ENCODE assay signal across 25 cellular contexts in the genomic region with DNA sequence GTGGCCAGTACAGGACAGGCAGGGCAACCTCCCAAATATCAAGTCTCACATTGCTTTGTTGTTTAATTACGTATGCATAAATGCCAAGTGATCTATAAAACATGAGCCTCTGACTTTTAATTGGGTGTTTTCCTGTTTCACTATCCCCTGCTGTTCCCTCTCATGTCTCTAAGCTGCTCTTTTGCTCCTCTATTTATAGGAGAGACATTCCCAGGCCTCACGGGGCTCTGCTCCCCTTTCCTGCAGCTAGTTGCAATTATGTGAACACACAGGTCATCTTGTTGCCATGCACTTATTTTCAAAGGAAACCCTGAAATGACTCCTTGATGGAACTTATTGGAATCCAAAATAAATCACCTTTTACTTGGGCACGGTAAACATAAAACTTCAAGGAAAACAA.
"Had no signal": no experiment of that assay in that cellular context is flagged by ENCODE, and none has a peak within 500 bp of the region (broad histone marks: within the 10 kb centered on the region; RNA-seq: fewer than 3 reads in every experiment).

No MANE protein-coding gene starts in this region.

- H3K4me3 Mint-ChIP-seq: activated CD4-positive, alpha-beta memory T cell treated with anti-CD3 and anti-CD28 coated beads, Interleukin-2, amount 10 ng/mL, durations not matched to agents 7 days and 5 days; activated CD4-positive, alpha-beta T cell treated with anti-CD3 and anti-CD28 coated beads, Interleukin-2, amount 10 ng/mL, durations not matched to agents 7 days and 5 days; activated naive CD4-positive, alpha-beta T cell treated with anti-CD3 and anti-CD28 coated beads, Interleukin-2, amount 10 ng/mL, durations not matched to agents 7 days and 5 days; activated naive CD8-positive, alpha-beta T cell treated with anti-CD3 and anti-CD28 coated beads, Interleukin-2, amount 10 ng/mL, durations not matched to agents 7 days and 5 days; activated T-cell treated with anti-CD3 and anti-CD28 coated beads, Interleukin-2, amount 50 U/mL, for 24 hours; effector memory CD8-positive, alpha-beta T cell; nephron had no signal

- H3K9ac ChIP-seq: parathyroid adenoma had no signal

- H3K79me2 ChIP-seq: parathyroid adenoma had no signal

- H3K4me3 ChIP-seq: ascending aorta, gastrocnemius medialis, right atrium auricular region, spleen, thoracic aorta had no signal

- H3K9me3 Mint-ChIP-seq: activated naive CD8-positive, alpha-beta T cell treated with anti-CD3 and anti-CD28 coated beads, Interleukin-2, amount 10 ng/mL, durations not matched to agents 7 days and 5 days; nephron had no signal

- H3K9me3 ChIP-seq: ascending aorta, gastrocnemius medialis, right atrium auricular region, thoracic aorta had no signal

- DNase-seq: activated CD4-positive, alpha-beta memory T cell treated with anti-CD3 and anti-CD28 coated beads, Interleukin-2, amount 10 ng/mL, durations not matched to agents 7 days and 5 days; activated CD4-positive, alpha-beta T cell treated with anti-CD3 and anti-CD28 coated beads for 1 hour; activated CD4-positive, alpha-beta T cell treated with anti-CD3 and anti-CD28 coated beads, Interleukin-2, amount 10 ng/mL, durations not matched to agents 7 days and 5 days; activated CD8-positive, alpha-beta memory T cell treated with anti-CD3 and anti-CD28 coated beads, Interleukin-2, amount 50 U/mL, for 48 hours; activated gamma-delta T cell; activated naive CD4-positive, alpha-beta T cell treated with anti-CD3 and anti-CD28 coated beads, Interleukin-2, amount 10 ng/mL, durations not matched to agents 7 days and 5 days; activated naive CD8-positive, alpha-beta T cell treated with anti-CD3 and anti-CD28 coated beads, Interleukin-2, amount 10 ng/mL, durations not matched to agents 7 days and 5 days; activated T-cell treated with anti-CD3 and anti-CD28 coated beads, Interleukin-2, amount 50 U/mL, for 24 hours; caudate nucleus; cortex of kidney; effector memory CD8-positive, alpha-beta T cell; erythroblast; gastrocnemius medialis; glutamatergic neuron; left cardiac atrium; mammary epithelial cell; nucleus accumbens; spleen; stimulated activated naive CD4-positive, alpha-beta T cell treated with Interleukin-2 at 50 U/mL for 16 hours; trophoblast cell had no signal

- H2AFZ ChIP-seq: parathyroid adenoma had no signal

- H3K36me3 Mint-ChIP-seq: activated naive CD4-positive, alpha-beta T cell treated with anti-CD3 and anti-CD28 coated beads, Interleukin-2, amount 10 ng/mL, durations not matched to agents 7 days and 5 days; activated naive CD8-positive, alpha-beta T cell treated with anti-CD3 and anti-CD28 coated beads, Interleukin-2, amount 10 ng/mL, durations not matched to agents 7 days and 5 days had no signal

- H3K36me3 ChIP-seq: ascending aorta, gastrocnemius medialis, right atrium auricular region, spleen, thoracic aorta had no signal

- H3K27ac Mint-ChIP-seq: activated CD4-positive, alpha-beta memory T cell treated with anti-CD3 and anti-CD28 coated beads, Interleukin-2, amount 10 ng/mL, durations not matched to agents 7 days and 5 days; activated CD4-positive, alpha-beta T cell treated with anti-CD3 and anti-CD28 coated beads, Interleukin-2, amount 10 ng/mL, durations not matched to agents 7 days and 5 days; activated naive CD4-positive, alpha-beta T cell treated with anti-CD3 and anti-CD28 coated beads, Interleukin-2, amount 10 ng/mL, durations not matched to agents 7 days and 5 days; activated naive CD8-positive, alpha-beta T cell treated with anti-CD3 and anti-CD28 coated beads, Interleukin-2, amount 10 ng/mL, durations not matched to agents 7 days and 5 days; activated T-cell treated with anti-CD3 and anti-CD28 coated beads, Interleukin-2, amount 50 U/mL, for 24 hours; effector memory CD8-positive, alpha-beta T cell; nephron had no signal

- H3K27me3 ChIP-seq: ascending aorta, gastrocnemius medialis, right atrium auricular region, spleen had no signal

- H3K4me1 Mint-ChIP-seq: activated CD4-positive, alpha-beta memory T cell treated with anti-CD3 and anti-CD28 coated beads, Interleukin-2, amount 10 ng/mL, durations not matched to agents 7 days and 5 days; activated CD4-positive, alpha-beta T cell treated with anti-CD3 and anti-CD28 coated beads, Interleukin-2, amount 10 ng/mL, durations not matched to agents 7 days and 5 days; activated naive CD4-positive, alpha-beta T cell treated with anti-CD3 and anti-CD28 coated beads, Interleukin-2, amount 10 ng/mL, durations not matched to agents 7 days and 5 days; activated naive CD8-positive, alpha-beta T cell treated with anti-CD3 and anti-CD28 coated beads, Interleukin-2, amount 10 ng/mL, durations not matched to agents 7 days and 5 days had no signal

- ATAC-seq: effector memory CD8-positive, alpha-beta T cell; gastrocnemius medialis; left cardiac atrium had no signal

- H3K4me1 ChIP-seq: ascending aorta, gastrocnemius medialis, parathyroid adenoma, right atrium auricular region, spleen had no signal

- H3K27me3 Mint-ChIP-seq: activated CD4-positive, alpha-beta memory T cell treated with anti-CD3 and anti-CD28 coated beads, Interleukin-2, amount 10 ng/mL, durations not matched to agents 7 days and 5 days; activated CD4-positive, alpha-beta T cell treated with anti-CD3 and anti-CD28 coated beads, Interleukin-2, amount 10 ng/mL, durations not matched to agents 7 days and 5 days; activated naive CD4-positive, alpha-beta T cell treated with anti-CD3 and anti-CD28 coated beads, Interleukin-2, amount 10 ng/mL, durations not matched to agents 7 days and 5 days; activated naive CD8-positive, alpha-beta T cell treated with anti-CD3 and anti-CD28 coated beads, Interleukin-2, amount 10 ng/mL, durations not matched to agents 7 days and 5 days; activated T-cell treated with anti-CD3 and anti-CD28 coated beads, Interleukin-2, amount 50 U/mL, for 24 hours; effector memory CD8-positive, alpha-beta T cell had no signal

- H3K27ac ChIP-seq: ascending aorta, gastrocnemius medialis, parathyroid adenoma, right atrium auricular region, spleen, thoracic aorta had no signal
